9 cellular contexts compared by ENCODE assay signal in the genomic region with DNA sequence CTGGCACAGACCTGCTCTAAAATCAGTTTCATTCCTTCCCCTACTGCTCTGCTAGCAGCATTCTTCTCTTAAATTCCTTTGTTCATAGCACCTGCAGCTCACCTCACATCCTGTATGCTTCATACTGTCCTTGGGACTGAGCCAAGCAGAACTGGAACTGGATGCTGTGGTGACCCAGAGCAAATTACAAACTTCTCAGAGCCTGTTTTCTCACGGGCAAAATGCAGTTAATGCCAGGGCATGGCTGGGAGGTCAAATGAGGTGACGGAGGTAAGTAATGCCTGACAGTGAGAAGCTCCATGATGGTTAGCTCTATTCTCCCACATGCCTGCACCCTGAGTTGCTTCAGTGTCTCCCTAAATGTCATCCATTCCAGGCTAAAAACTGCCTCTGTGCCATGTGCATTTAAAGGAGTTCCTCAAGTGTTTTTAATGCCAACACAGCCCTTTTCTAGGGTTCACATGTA. TPM values are rescaled to one million over a fixed set of nuclear protein-coding genes. Genes with fewer than 3 reads are reported as not detected.
A peak's percentile ranks its signal among the peaks of the same experiment; 100 is the strongest.
DNase-seq lines count a peak whose midpoint lies in the region; ATAC-seq and TF ChIP-seq lines count a peak whose summit lies in the region.
"Had no signal": no experiment of that assay in that cellular context is flagged by ENCODE, and none has a peak within 500 bp of the region (broad histone marks: within the 10 kb centered on the region; RNA-seq: fewer than 3 reads in every experiment).

No MANE protein-coding gene starts in this region.

- H3K4me1 ChIP-seq in foreskin keratinocyte = peaks cover 9% of the 10 kb centered on the region
- no peaks in the 10 kb centered on the region for H3K4me1 ChIP-seq in gastrocnemius medialis
- H3K4me1 ChIP-seq: left ventricle myocardium inferior had no signal

- intact Hi-C loops in gastrocnemius medialis (cut with DNase I; ENCODE audit: low total_unique reads) = loop anchor here (5.0 kb wide), 1 partner anchor 51 kb away; no protein-coding TSS in a partner anchor

- H3K27ac ChIP-seq in foreskin keratinocyte (peak overlapping the region; percentile 53), gastrocnemius medialis (no peak overlapping the region)
- H3K27ac ChIP-seq: left ventricle myocardium inferior had no signal

- no peak for TF ChIP-seq POLR2A in gastrocnemius medialis (IDR thresholded peaks at IDR 0.05)

- in situ Hi-C loops in gastrocnemius medialis (cut with MboI; ENCODE audit: low sequenced_read_pairs in 4 of 4) = no loop called here

- H3K27me3 ChIP-seq in foreskin keratinocyte (no peaks in the 10 kb centered on the region), gastrocnemius medialis (no peaks in the 10 kb centered on the region)

- no peak overlapping the region for H3K4me3 ChIP-seq in gastrocnemius medialis
- H3K4me3 ChIP-seq: left ventricle myocardium inferior had no signal

- ATAC-seq in GM18511 (IDR thresholded peaks at IDR 0.05; ENCODE audit: unreplicated experiment) (peak; percentile 95), GM21717 (IDR thresholded peaks at IDR 0.05; ENCODE audit: unreplicated experiment) (peak; percentile 80), foreskin keratinocyte (peak; percentile 65), gastrocnemius medialis (no peak)

- peaks cover 0 to 72% of the 10 kb centered on the region in 2 donors for H3K36me3 ChIP-seq in gastrocnemius medialis

- H3K9me3 ChIP-seq in gastrocnemius medialis = no peaks in the 10 kb centered on the region
- H3K9me3 ChIP-seq: left ventricle myocardium inferior had no signal

- DNase-seq in HT1080 (ENCODE audit: low read depth) (peak; percentile 18), foreskin keratinocyte (peak; percentile 74 to 89), gastrocnemius medialis (no peak), NCI-H82 (lab: John Stamatoyannopoulos, UW) (no peak), activated gamma-delta T cell (lab: John Stamatoyannopoulos, UW) (no peak)
- DNase-seq in stimulated activated CD4-positive, alpha-beta T cell treated with anti-CD3 and anti-CD28 coated beads, Interleukin-2, amount 100 ng/mL, for 48 hours = no peak
- DNase-seq: left ventricle myocardium inferior had no signal

- TF ChIP-seq CTCF in foreskin keratinocyte (conservative IDR thresholded peaks at IDR 0.05) = no peak
- no peak for TF ChIP-seq CTCF in gastrocnemius medialis (IDR thresholded peaks at IDR 0.05 in 4 of 5, conservative IDR thresholded peaks at IDR 0.05 in 1 of 5)

RNA-seq across cellular contexts. Expression of a gene that starts 29.7 kb away (rescaled TPM):
- 14.6 and 14.7 TPM in 2 replicates for total RNA-seq in HT1080 (2014; rRNA removed; shearing (Covaris generic))
- polyA plus RNA-seq in HT1080 (2015; cell fraction: cytosol; rRNA removed) = 14.3 and 14.6 TPM in 2 replicates
- 17.8 and 20.0 TPM in 2 replicates for polyA plus RNA-seq in HT1080 (2015; cell fraction: nucleus; rRNA removed)
- total RNA-seq in foreskin keratinocyte (9.3 and 10.0 TPM in 2 replicates), gastrocnemius medialis (10 to 100 TPM in 1 of 4 donors, 1 to 10 TPM in 3; 6.3 to 10.1 (median 7.3) TPM)
- 4.6 and 4.8 TPM in 2 replicates for polyA plus RNA-seq in foreskin keratinocyte

Comparison
In these comparisons a context has a peak if more than half of its experiments do, and no peak if none do; other contexts are left out.
1. ATAC-seq: peak in GM18511 (single experiment), GM21717 (single experiment) and foreskin keratinocyte (single experiment); none in gastrocnemius medialis (0 of 2).
2. DNase-seq: peak in HT1080 (single experiment) and foreskin keratinocyte (2 of 2); none in gastrocnemius medialis (0 of 2), NCI-H82 (single experiment), stimulated activated CD4-positive, alpha-beta T cell treated with anti-CD3 and anti-CD28 coated beads, Interleukin-2, amount 100 ng/mL, for 48 hours (0 of 2) and activated gamma-delta T cell (single experiment).